1 cellular context compared by ENCODE assay signal in genomic region chr14:102922490-102923200, GRCh38.
TF ChIP-seq lines count a peak whose summit lies in the region.

AMN (plus strand) TSS chr14:102922663; CDS start chr14:102922689, 26 bp downstream.

TF ChIP-seq in HepG2, 621 proteins besides CTCF, POLR2A, EP300 and RAD21 (continued from another document and continues in another):
- no peak for TF ChIP-seq ZBTB46 (CRISPR knock-in tag; IDR thresholded peaks at IDR 0.05; ENCODE audit: borderline replicate concordance)
- TF ChIP-seq TFDP2 (CRISPR knock-in tag; IDR thresholded peaks at IDR 0.05) = peak; percentile 66
- TF ChIP-seq ZNF761 (CRISPR knock-in tag; conservative IDR thresholded peaks at IDR 0.05) = no peak
- peak; percentile 64 for TF ChIP-seq SALL1 (CRISPR knock-in tag; IDR thresholded peaks at IDR 0.05)
- peak; percentile 63; the same call in 1 of the 2 replicates for TF ChIP-seq FOXC1 (CRISPR knock-in tag; IDR thresholded peaks at IDR 0.05; ENCODE audit: borderline replicate concordance)
- TF ChIP-seq ZNF30 (CRISPR knock-in tag; IDR thresholded peaks at IDR 0.05) = 0 out of 2 replicates have a peak, but pooled peaks have one; percentile 57
- TF ChIP-seq ZBTB25 (CRISPR knock-in tag; IDR thresholded peaks at IDR 0.05) = no peak
- TF ChIP-seq SP4 (CRISPR knock-in tag; IDR thresholded peaks at IDR 0.05) = no peak
- no peak for TF ChIP-seq ZNF44 (CRISPR knock-in tag; IDR thresholded peaks at IDR 0.05)
- peak; percentile 60; the same call in 1 of the 2 replicates for TF ChIP-seq HMGXB3 (CRISPR knock-in tag; IDR thresholded peaks at IDR 0.05; ENCODE audit: borderline replicate concordance)
- TF ChIP-seq MBNL3 (CRISPR knock-in tag; conservative IDR thresholded peaks at IDR 0.05) = no peak
- TF ChIP-seq MLX (CRISPR knock-in tag; IDR thresholded peaks at IDR 0.05) = peak; percentile 85
- TF ChIP-seq KMT2B (CRISPR knock-in tag; IDR thresholded peaks at IDR 0.05) = peak; percentile 75
- TF ChIP-seq STAT5B (CRISPR knock-in tag; IDR thresholded peaks at IDR 0.05) = no peak
- no peak for TF ChIP-seq SNAPC4 (CRISPR knock-in tag; IDR thresholded peaks at IDR 0.05)
- TF ChIP-seq PHF5A (CRISPR knock-in tag; IDR thresholded peaks at IDR 0.05; ENCODE audit: low read depth, unreplicated experiment) = peak; percentile 69
- TF ChIP-seq BCLAF1 (IDR thresholded peaks at IDR 0.05) = no peak
- TF ChIP-seq ATF2 (CRISPR knock-in tag; IDR thresholded peaks at IDR 0.05) = peak; percentile 48; the same call in 1 of the 2 replicates
- 0 out of 2 replicates have a peak, but pooled peaks have one; percentile 67 for TF ChIP-seq ZBTB44 (CRISPR knock-in tag; IDR thresholded peaks at IDR 0.05)
- peak; percentile 81 for TF ChIP-seq ZSCAN31 (CRISPR knock-in tag; IDR thresholded peaks at IDR 0.05; ENCODE audit: low read depth)
- no peak for TF ChIP-seq ZBTB49 (CRISPR knock-in tag; IDR thresholded peaks at IDR 0.05; ENCODE audit: borderline replicate concordance)
- TF ChIP-seq RFX1 (IDR thresholded peaks at IDR 0.05) = no peak
- no peak for TF ChIP-seq FLYWCH1 (CRISPR knock-in tag; IDR thresholded peaks at IDR 0.05)
- peak; percentile 75 for TF ChIP-seq RXRB (CRISPR knock-in tag; IDR thresholded peaks at IDR 0.05; ENCODE audit: borderline replicate concordance)
